ENCODE assay signal across 8 cellular contexts in genomic region chr19:55549500-55550320, GRCh38. TPM values are rescaled to one million over a fixed set of nuclear protein-coding genes. Genes with fewer than 3 reads are reported as not detected.
DNase-seq lines count a peak whose midpoint lies in the region; ATAC-seq and TF ChIP-seq lines count a peak whose summit lies in the region.

No MANE protein-coding gene starts in this region.

- WGBS in mesendoderm (ENCODE audit: extremely low coverage, insufficient coverage, low lambda C conversion rate): no CpG with 5 or more reads among the region's 36 CpGs

- H3K9ac ChIP-seq in mesendoderm (ENCODE audit: low read length): peak overlapping the region; percentile 46

- no peaks in the 10 kb centered on the region for H3K79me2 ChIP-seq in mesendoderm (ENCODE audit: control insufficient read depth, insufficient read depth, low read length)

- H2AK5ac ChIP-seq in mesendoderm (ENCODE audit: low read length): no peak overlapping the region

- peak overlapping the region; percentile 12 for H3K4me3 ChIP-seq in mesendoderm (ENCODE audit: low read length)

- no peak for ATAC-seq in stimulated activated effector memory CD8-positive, alpha-beta T cell treated with anti-CD3 and anti-CD28 coated beads, Interleukin-12 subunit alpha, Interleukin-12 subunit beta, amount 100 ng/mL, for 72 hours

- H3K18ac ChIP-seq in mesendoderm (ENCODE audit: low read length): no peak overlapping the region

- no peak overlapping the region for H2BK15ac ChIP-seq in mesendoderm (replicated peaks; ENCODE audit: low read depth)

- H3K79me1 ChIP-seq in mesendoderm (ENCODE audit: low read length): no peaks in the 10 kb centered on the region

- H2BK120ac ChIP-seq in mesendoderm (ENCODE audit: low read depth, low read length): no peak overlapping the region

- H3K4me1 ChIP-seq in mesendoderm (ENCODE audit: control insufficient read depth, low read depth, low read length): no peaks in the 10 kb centered on the region

- peak; percentile 83 for DNase-seq in AG20443 (ENCODE audit: low spot score)
- peak; percentile 80 for DNase-seq in LHCN-M2 (ENCODE audit: low read depth)
- DNase-seq in chondrocyte (ENCODE audit: low spot score): no peak
- peak; percentile 49 for DNase-seq in mesendoderm
- DNase-seq in GM13977 (ENCODE audit: low spot score): no peak
- no peak for DNase-seq in stimulated activated effector memory CD8-positive, alpha-beta T cell treated with anti-CD3 and anti-CD28 coated beads, Interleukin-12 subunit alpha, Interleukin-12 subunit beta, amount 100 ng/mL, for 72 hours (ENCODE audit: low spot score in 2 of 2)
- DNase-seq in NCI-H510A treated with DMSO at 0.1 percent for 48 hours (lab: John Stamatoyannopoulos, UW): no peak
- DNase-seq in NCI-H345 treated with DMSO at 0.1 percent for 48 hours (lab: John Stamatoyannopoulos, UW; ENCODE audit: unreplicated experiment): no peak

- H2BK5ac ChIP-seq in mesendoderm (ENCODE audit: low read length): no peak overlapping the region

- no peaks in the 10 kb centered on the region for H3K27me3 Mint-ChIP-seq in chondrocyte (ENCODE audit: low read depth)

- H3K23ac ChIP-seq in mesendoderm (ENCODE audit: low read length): no peak overlapping the region

- no peak overlapping the region for H4K8ac ChIP-seq in mesendoderm (ENCODE audit: low read depth, low read length)

- H3K36me3 Mint-ChIP-seq in chondrocyte (ENCODE audit: low read depth): no peaks in the 10 kb centered on the region
- no peaks in the 10 kb centered on the region for H3K36me3 Mint-ChIP-seq in stimulated activated effector memory CD8-positive, alpha-beta T cell treated with anti-CD3 and anti-CD28 coated beads, Interleukin-12 subunit alpha, Interleukin-12 subunit beta, amount 100 ng/mL, for 72 hours

- H3K4me1 Mint-ChIP-seq in chondrocyte (ENCODE audit: low read depth): peaks cover 65% of the 10 kb centered on the region
- no peaks in the 10 kb centered on the region for H3K4me1 Mint-ChIP-seq in stimulated activated effector memory CD8-positive, alpha-beta T cell treated with anti-CD3 and anti-CD28 coated beads, Interleukin-12 subunit alpha, Interleukin-12 subunit beta, amount 100 ng/mL, for 72 hours

- H3K4me2 ChIP-seq in mesendoderm (ENCODE audit: low read length): peak overlapping the region; percentile 30

- H3K56ac ChIP-seq in mesendoderm (ENCODE audit: low read length): peak overlapping the region; percentile 69

- no peaks in the 10 kb centered on the region for H3K9me3 Mint-ChIP-seq in chondrocyte (ENCODE audit: low read depth)
- no peaks in the 10 kb centered on the region for H3K9me3 Mint-ChIP-seq in stimulated activated effector memory CD8-positive, alpha-beta T cell treated with anti-CD3 and anti-CD28 coated beads, Interleukin-12 subunit alpha, Interleukin-12 subunit beta, amount 100 ng/mL, for 72 hours

- no peak overlapping the region for H3K4ac ChIP-seq in mesendoderm (ENCODE audit: low read depth, low read length)

- peak overlapping the region; percentile 56 for H3K27ac ChIP-seq in mesendoderm (ENCODE audit: low read depth, low read length)

- no peak overlapping the region for H4K5ac ChIP-seq in mesendoderm (ENCODE audit: low read length)

- no peaks in the 10 kb centered on the region for H3K27me3 ChIP-seq in mesendoderm (ENCODE audit: insufficient read depth, low read length, poor library complexity)

- H3K36me3 ChIP-seq in mesendoderm (ENCODE audit: control insufficient read depth, insufficient read depth, low read length): no peaks in the 10 kb centered on the region

- peak; percentile 44 for TF ChIP-seq CTCF in chondrocyte (IDR thresholded peaks at IDR 0.05)
- no peak for TF ChIP-seq CTCF in GM13977 (IDR thresholded peaks at IDR 0.05; ENCODE audit: extremely low read depth, insufficient read depth, missing control alignments)

- peak overlapping the region; percentile 99 for H3K27ac Mint-ChIP-seq in chondrocyte (ENCODE audit: unreplicated experiment)
- H3K27ac Mint-ChIP-seq in stimulated activated effector memory CD8-positive, alpha-beta T cell treated with anti-CD3 and anti-CD28 coated beads, Interleukin-12 subunit alpha, Interleukin-12 subunit beta, amount 100 ng/mL, for 72 hours: no peak overlapping the region

- peak overlapping the region; percentile 52 for H3K4me3 Mint-ChIP-seq in chondrocyte (ENCODE audit: unreplicated experiment)
- H3K4me3 Mint-ChIP-seq in stimulated activated effector memory CD8-positive, alpha-beta T cell treated with anti-CD3 and anti-CD28 coated beads, Interleukin-12 subunit alpha, Interleukin-12 subunit beta, amount 100 ng/mL, for 72 hours: no peak overlapping the region

- in situ Hi-C loops in GM13977 (cut with MboI; ENCODE audit: low pct_unique_long_range_greater_than_20kb, low sequenced_read_pairs, unreplicated experiment): no loop called here

RNA-seq across cellular contexts. Expression of gene SBK3, which starts 4.4 kb away (rescaled TPM):
- total RNA-seq in LHCN-M2 (2014; rRNA removed) (0.17 and 0.26 TPM in 2 replicates), chondrocyte (not detected in 3 replicates)
- polyA plus RNA-seq in LHCN-M2 (2012): 0.24 TPM
- polyA plus RNA-seq in mesendoderm (2013, experiment 1 of 2): not detected
- 0.20 TPM for polyA plus RNA-seq in mesendoderm (2013, experiment 2 of 2)

RNA-seq across cellular contexts. Expression of gene SBK2, which starts 12.8 kb away (rescaled TPM):
- total RNA-seq in LHCN-M2 (2014; rRNA removed): 0.71 and 1.5 TPM in 2 replicates
- 0.49 TPM for polyA plus RNA-seq in LHCN-M2 (2012)
- not detected in 3 replicates for total RNA-seq in chondrocyte
- polyA plus RNA-seq in mesendoderm (2013, experiment 1 of 2): 0.10 TPM
- polyA plus RNA-seq in mesendoderm (2013, experiment 2 of 2): 0.10 TPM

RNA-seq across cellular contexts. Expression of gene ZNF579, which starts 30.9 kb away (rescaled TPM):
- 7.3 and 7.7 TPM in 2 replicates for total RNA-seq in LHCN-M2 (2014; rRNA removed)
- polyA plus RNA-seq in LHCN-M2 (2012): 14.0 TPM
- 15.7 to 23.6 TPM (median 23.1 TPM) in 3 replicates for total RNA-seq in chondrocyte
- 13.5 TPM for polyA plus RNA-seq in mesendoderm (2013, experiment 1 of 2)
- 13.6 TPM for polyA plus RNA-seq in mesendoderm (2013, experiment 2 of 2)

RNA-seq across cellular contexts. Expression of gene FIZ1, which starts 49.6 kb away (rescaled TPM):
- total RNA-seq in LHCN-M2 (2014; rRNA removed) (4.7 and 7.4 TPM in 2 replicates), chondrocyte (11.3 to 14.7 TPM (median 14.4 TPM) in 3 replicates)
- 9.0 TPM for polyA plus RNA-seq in LHCN-M2 (2012)
- polyA plus RNA-seq in mesendoderm (2013, experiment 1 of 2): 13.5 TPM
- 13.7 TPM for polyA plus RNA-seq in mesendoderm (2013, experiment 2 of 2)

RNA-seq across cellular contexts. Expression of gene ZNF524, which starts 50.4 kb away (rescaled TPM):
- total RNA-seq in LHCN-M2 (2014; rRNA removed) (13.4 and 14.0 TPM in 2 replicates), chondrocyte (10.1 to 11.0 TPM (median 10.8 TPM) in 3 replicates)
- polyA plus RNA-seq in LHCN-M2 (2012): 11.2 TPM
- 1.8 TPM for polyA plus RNA-seq in mesendoderm (2013, experiment 1 of 2)
- 1.8 TPM for polyA plus RNA-seq in mesendoderm (2013, experiment 2 of 2)

Comparison
In these comparisons a context has a peak if more than half of its experiments do, and no peak if none do; other contexts are left out.
1. DNase-seq: peak in AG20443 (single experiment), LHCN-M2 (single experiment) and mesendoderm (single experiment); none in chondrocyte (single experiment), GM13977 (single experiment), stimulated activated effector memory CD8-positive, alpha-beta T cell treated with anti-CD3 and anti-CD28 coated beads, Interleukin-12 subunit alpha, Interleukin-12 subunit beta, amount 100 ng/mL, for 72 hours (0 of 2), NCI-H510A treated with DMSO at 0.1 percent for 48 hours (single experiment) and NCI-H345 treated with DMSO at 0.1 percent for 48 hours (single experiment).